ENCODE assay signal across 9 cellular contexts in the genomic region with DNA sequence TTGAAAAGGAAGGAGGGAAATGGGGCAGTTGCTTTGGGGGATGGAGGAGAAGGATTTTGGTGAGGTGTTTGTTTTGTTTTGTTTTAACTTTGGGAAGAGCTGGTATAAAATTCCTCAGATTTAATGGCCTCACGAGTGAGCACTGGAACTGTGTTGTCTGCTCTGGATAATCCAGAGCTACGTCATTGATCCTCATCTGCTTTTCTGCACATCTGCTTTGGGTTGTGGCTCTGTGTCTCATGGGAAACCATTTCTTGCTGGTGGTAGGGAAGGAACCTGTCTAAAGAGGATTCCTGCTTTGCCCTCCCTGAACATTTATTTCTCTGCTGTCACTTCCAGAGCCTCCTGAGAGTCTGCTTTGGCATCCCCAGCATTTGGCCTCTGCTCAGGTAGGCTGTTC. TPM values are rescaled to one million over a fixed set of nuclear protein-coding genes. Genes with fewer than 3 reads are reported as not detected.
DNase-seq lines count a peak whose midpoint lies in the region; ATAC-seq and TF ChIP-seq lines count a peak whose summit lies in the region.
"Had no signal": no experiment of that assay in that cellular context is flagged by ENCODE, and none has a peak within 500 bp of the region (broad histone marks: within the 10 kb centered on the region; RNA-seq: fewer than 3 reads in every experiment).

No MANE protein-coding gene starts in this region.

- DNase-seq in stimulated activated naive CD8-positive, alpha-beta T cell treated with anti-CD3 and anti-CD28 coated beads, Interleukin-15, Interleukin-2, amounts not matched to agents 100 U/mL and 50 U/mL, for 24 hours: no peak
- DNase-seq in coronary artery (ENCODE audit: low spot score): no peak
- DNase-seq in naive thymus-derived CD8-positive, alpha-beta T cell: no peak
- no peak for DNase-seq in kidney tubule cell (ENCODE audit: low spot score)
- no peak for DNase-seq in DMS 273 (lab: John Stamatoyannopoulos, UW; ENCODE audit: unreplicated experiment)
- DNase-seq: NCI-H526 treated with DMSO at 0.1 percent for 48 hours had no signal

- no peak for TF ChIP-seq CTCF in coronary artery (IDR thresholded peaks at IDR 0.05)

- peaks cover 17% of the 10 kb centered on the region for H3K36me3 Mint-ChIP-seq in stimulated activated naive CD8-positive, alpha-beta T cell treated with anti-CD3 and anti-CD28 coated beads, Interleukin-15, Interleukin-2, amounts not matched to agents 100 ng/mL and 50 ng/mL, for 24 hours (ENCODE audit: low read depth)
- H3K36me3 Mint-ChIP-seq in naive thymus-derived CD8-positive, alpha-beta T cell: peaks cover 7 to 50% (median 22%) of the 10 kb centered on the region in 3 donors

- POLR2A ChIA-PET in naive thymus-derived CD8-positive, alpha-beta T cell (lab: Charles Lee): interaction anchor here (0.6 to 4.6 kb wide), 9 partner anchors 10 to 127 kb away, joined by 3 to 43 read pairs (median 3); no protein-coding TSS in a partner anchor

- no peaks in the 10 kb centered on the region for H3K27me3 Mint-ChIP-seq in stimulated activated naive CD8-positive, alpha-beta T cell treated with anti-CD3 and anti-CD28 coated beads, Interleukin-15, Interleukin-2, amounts not matched to agents 100 ng/mL and 50 ng/mL, for 24 hours
- peaks cover 0 to 2% (median 0%) of the 10 kb centered on the region in 5 donors for H3K27me3 Mint-ChIP-seq in naive thymus-derived CD8-positive, alpha-beta T cell

- H3K27ac Mint-ChIP-seq in stimulated activated naive CD8-positive, alpha-beta T cell treated with anti-CD3 and anti-CD28 coated beads, Interleukin-15, Interleukin-2, amounts not matched to agents 100 ng/mL and 50 ng/mL, for 24 hours: peak overlapping the region; percentile 95
- H3K27ac Mint-ChIP-seq in naive thymus-derived CD8-positive, alpha-beta T cell: peak overlapping the region; percentile 95 to 99 (median 97)

- H3K4me3 ChIP-seq in coronary artery: peak overlapping the region; percentile 91

- peak overlapping the region; percentile 10 to 38 for H3K27ac ChIP-seq in coronary artery

- ATAC-seq in stimulated activated naive CD8-positive, alpha-beta T cell treated with anti-CD3 and anti-CD28 coated beads, Interleukin-15, Interleukin-2, amounts not matched to agents 100 U/mL and 50 U/mL, for 24 hours: no peak
- ATAC-seq in naive thymus-derived CD8-positive, alpha-beta T cell: no peak
- ATAC-seq in HG02588 (IDR thresholded peaks at IDR 0.05; ENCODE audit: unreplicated experiment) (no peak), HG03135 (IDR thresholded peaks at IDR 0.05; ENCODE audit: unreplicated experiment) (no peak)

- H3K4me3 Mint-ChIP-seq in stimulated activated naive CD8-positive, alpha-beta T cell treated with anti-CD3 and anti-CD28 coated beads, Interleukin-15, Interleukin-2, amounts not matched to agents 100 ng/mL and 50 ng/mL, for 24 hours: peak overlapping the region; percentile 87
- H3K4me3 Mint-ChIP-seq in naive thymus-derived CD8-positive, alpha-beta T cell: peak overlapping the region; percentile 93 to 100 (median 98)

- H3K4me1 Mint-ChIP-seq in stimulated activated naive CD8-positive, alpha-beta T cell treated with anti-CD3 and anti-CD28 coated beads, Interleukin-15, Interleukin-2, amounts not matched to agents 100 ng/mL and 50 ng/mL, for 24 hours (ENCODE audit: low read depth): peaks cover 73% of the 10 kb centered on the region
- H3K4me1 Mint-ChIP-seq in naive thymus-derived CD8-positive, alpha-beta T cell: peaks cover 42 to 67% (median 57%) of the 10 kb centered on the region in 4 donors

- no peaks in the 10 kb centered on the region for H3K9me3 Mint-ChIP-seq in stimulated activated naive CD8-positive, alpha-beta T cell treated with anti-CD3 and anti-CD28 coated beads, Interleukin-15, Interleukin-2, amounts not matched to agents 100 ng/mL and 50 ng/mL, for 24 hours
- H3K9me3 Mint-ChIP-seq in naive thymus-derived CD8-positive, alpha-beta T cell: no peaks in the 10 kb centered on the region

RNA-seq across cellular contexts. Expression of a gene that starts 3.1 kb away (rescaled TPM):
- 100 to 1,000 TPM; 206 to 225 TPM for total RNA-seq in naive thymus-derived CD8-positive, alpha-beta T cell
- 10 to 100 TPM; 71.1 to 97.5 (median 90.6) TPM for polyA plus RNA-seq in naive thymus-derived CD8-positive, alpha-beta T cell
